1 cellular context compared by ENCODE assay signal in the genomic region with DNA sequence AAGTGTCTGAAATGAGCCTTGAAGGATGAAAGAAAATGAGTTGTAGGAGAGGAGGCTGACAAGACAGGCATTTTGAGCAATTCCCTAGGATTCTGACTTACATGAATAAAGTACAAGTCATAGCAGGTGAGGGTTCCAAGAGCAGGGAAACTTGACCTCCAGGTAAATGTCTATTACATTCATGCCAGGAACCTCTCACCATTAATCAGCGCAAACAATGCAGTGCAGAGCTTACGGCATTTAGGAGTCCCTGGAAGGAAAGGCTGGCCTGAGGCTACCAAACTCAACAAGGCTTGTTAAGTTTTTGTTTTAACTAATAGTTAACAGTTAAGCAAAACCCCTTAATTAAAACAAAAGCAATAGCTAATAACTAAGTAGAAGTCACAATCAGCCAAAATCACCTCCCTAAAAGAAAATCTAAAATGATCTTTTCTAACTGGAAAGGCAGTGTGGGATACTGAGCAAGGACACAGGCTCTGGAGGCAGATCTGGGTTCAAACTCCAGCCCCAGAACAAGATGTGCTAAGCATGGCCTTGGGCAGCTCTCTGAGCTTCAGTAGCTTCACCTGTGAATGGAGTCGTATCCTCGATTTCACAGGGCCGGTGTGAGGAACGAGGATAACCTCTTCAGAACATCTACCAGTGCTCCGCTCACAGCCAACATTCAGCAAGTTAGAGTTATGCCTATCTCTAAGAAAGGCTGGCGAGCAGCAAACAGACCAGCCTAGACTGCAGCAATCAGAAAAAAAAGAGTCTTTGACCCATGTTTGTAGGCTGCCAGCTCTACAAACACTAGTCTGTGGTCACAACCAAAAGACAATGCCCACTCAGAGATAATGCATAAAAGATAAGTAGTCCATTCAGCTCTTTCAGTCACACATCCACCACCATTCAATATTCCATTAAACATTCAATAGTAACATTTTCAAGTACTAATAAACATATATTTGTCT.
TF ChIP-seq lines count a peak whose summit lies in the region.

No MANE protein-coding gene starts in this region.

TF ChIP-seq in HepG2, 621 proteins besides CTCF, POLR2A, EP300 and RAD21 (continued from another document and continues in another):
- TF ChIP-seq, protein P1, sequence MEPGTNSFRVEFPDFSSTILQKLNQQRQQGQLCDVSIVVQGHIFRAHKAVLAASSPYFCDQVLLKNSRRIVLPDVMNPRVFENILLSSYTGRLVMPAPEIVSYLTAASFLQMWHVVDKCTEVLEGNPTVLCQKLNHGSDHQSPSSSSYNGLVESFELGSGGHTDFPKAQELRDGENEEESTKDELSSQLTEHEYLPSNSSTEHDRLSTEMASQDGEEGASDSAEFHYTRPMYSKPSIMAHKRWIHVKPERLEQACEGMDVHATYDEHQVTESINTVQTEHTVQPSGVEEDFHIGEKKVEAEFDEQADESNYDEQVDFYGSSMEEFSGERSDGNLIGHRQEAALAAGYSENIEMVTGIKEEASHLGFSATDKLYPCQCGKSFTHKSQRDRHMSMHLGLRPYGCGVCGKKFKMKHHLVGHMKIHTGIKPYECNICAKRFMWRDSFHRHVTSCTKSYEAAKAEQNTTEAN (CRISPR knock-in tag; conservative IDR thresholded peaks at IDR 0.05) = no peak
- TF ChIP-seq, protein P2, sequence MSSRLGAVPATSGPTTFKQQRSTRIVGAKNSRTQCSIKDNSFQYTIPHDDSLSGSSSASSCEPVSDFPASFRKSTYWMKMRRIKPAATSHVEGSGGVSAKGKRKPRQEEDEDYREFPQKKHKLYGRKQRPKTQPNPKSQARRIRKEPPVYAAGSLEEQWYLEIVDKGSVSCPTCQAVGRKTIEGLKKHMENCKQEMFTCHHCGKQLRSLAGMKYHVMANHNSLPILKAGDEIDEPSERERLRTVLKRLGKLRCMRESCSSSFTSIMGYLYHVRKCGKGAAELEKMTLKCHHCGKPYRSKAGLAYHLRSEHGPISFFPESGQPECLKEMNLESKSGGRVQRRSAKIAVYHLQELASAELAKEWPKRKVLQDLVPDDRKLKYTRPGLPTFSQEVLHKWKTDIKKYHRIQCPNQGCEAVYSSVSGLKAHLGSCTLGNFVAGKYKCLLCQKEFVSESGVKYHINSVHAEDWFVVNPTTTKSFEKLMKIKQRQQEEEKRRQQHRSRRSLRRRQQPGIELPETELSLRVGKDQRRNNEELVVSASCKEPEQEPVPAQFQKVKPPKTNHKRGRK (CRISPR knock-in tag; IDR thresholded peaks at IDR 0.05) = no peak
- TF ChIP-seq ZNF709 (CRISPR knock-in tag; IDR thresholded peaks at IDR 0.05) = no peak
- 0 out of 2 replicates have a peak, but pooled peaks have one; percentile 21 for TF ChIP-seq ZSCAN29 (CRISPR knock-in tag; conservative IDR thresholded peaks at IDR 0.05)
- TF ChIP-seq ZNF644 (CRISPR knock-in tag; IDR thresholded peaks at IDR 0.05; ENCODE audit: low read depth) = peak; percentile 36; the same call in 1 of the 2 replicates
- no peak for TF ChIP-seq MTERF4 (CRISPR knock-in tag; IDR thresholded peaks at IDR 0.05)
- TF ChIP-seq NCOR1 (IDR thresholded peaks at IDR 0.05; ENCODE audit: borderline replicate concordance, low read length) = peak; percentile 49; the same call in 1 of the 2 replicates
- no peak for TF ChIP-seq PRDM15 (CRISPR knock-in tag; IDR thresholded peaks at IDR 0.05)
- TF ChIP-seq POGZ (CRISPR knock-in tag; IDR thresholded peaks at IDR 0.05) = peak; percentile 48; the same call in 1 of the 2 replicates
- peak; percentile 38 for TF ChIP-seq XRCC5 (optimal IDR thresholded peaks at IDR 0.05; ENCODE audit: low read length)
- no peak for TF ChIP-seq ZNF329 (CRISPR knock-in tag; IDR thresholded peaks at IDR 0.05; ENCODE audit: low read depth)
- TF ChIP-seq ZSCAN21 (CRISPR knock-in tag; IDR thresholded peaks at IDR 0.05; ENCODE audit: borderline replicate concordance) = peak; percentile 23; the same call in 1 of the 2 replicates
- TF ChIP-seq, protein P3, sequence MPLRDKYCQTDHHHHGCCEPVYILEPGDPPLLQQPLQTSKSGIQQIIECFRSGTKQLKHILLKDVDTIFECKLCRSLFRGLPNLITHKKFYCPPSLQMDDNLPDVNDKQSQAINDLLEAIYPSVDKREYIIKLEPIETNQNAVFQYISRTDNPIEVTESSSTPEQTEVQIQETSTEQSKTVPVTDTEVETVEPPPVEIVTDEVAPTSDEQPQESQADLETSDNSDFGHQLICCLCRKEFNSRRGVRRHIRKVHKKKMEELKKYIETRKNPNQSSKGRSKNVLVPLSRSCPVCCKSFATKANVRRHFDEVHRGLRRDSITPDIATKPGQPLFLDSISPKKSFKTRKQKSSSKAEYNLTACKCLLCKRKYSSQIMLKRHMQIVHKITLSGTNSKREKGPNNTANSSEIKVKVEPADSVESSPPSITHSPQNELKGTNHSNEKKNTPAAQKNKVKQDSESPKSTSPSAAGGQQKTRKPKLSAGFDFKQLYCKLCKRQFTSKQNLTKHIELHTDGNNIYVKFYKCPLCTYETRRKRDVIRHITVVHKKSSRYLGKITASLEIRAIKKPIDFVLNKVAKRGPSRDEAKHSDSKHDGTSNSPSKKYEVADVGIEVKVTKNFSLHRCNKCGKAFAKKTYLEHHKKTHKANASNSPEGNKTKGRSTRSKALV (CRISPR knock-in tag; IDR thresholded peaks at IDR 0.05) = no peak
- no peak for TF ChIP-seq GPN1 (CRISPR knock-in tag; IDR thresholded peaks at IDR 0.05; ENCODE audit: borderline replicate concordance)
- no peak for TF ChIP-seq WIZ (CRISPR knock-in tag; IDR thresholded peaks at IDR 0.05)
- no peak for TF ChIP-seq TCF7 (IDR thresholded peaks at IDR 0.05; ENCODE audit: low read depth)
- TF ChIP-seq SNAPC2 (CRISPR knock-in tag; IDR thresholded peaks at IDR 0.05) = 0 out of 2 replicates have a peak, but pooled peaks have one; percentile 42
- TF ChIP-seq BATF2 (CRISPR knock-in tag; IDR thresholded peaks at IDR 0.05) = no peak
- TF ChIP-seq, protein P4, sequence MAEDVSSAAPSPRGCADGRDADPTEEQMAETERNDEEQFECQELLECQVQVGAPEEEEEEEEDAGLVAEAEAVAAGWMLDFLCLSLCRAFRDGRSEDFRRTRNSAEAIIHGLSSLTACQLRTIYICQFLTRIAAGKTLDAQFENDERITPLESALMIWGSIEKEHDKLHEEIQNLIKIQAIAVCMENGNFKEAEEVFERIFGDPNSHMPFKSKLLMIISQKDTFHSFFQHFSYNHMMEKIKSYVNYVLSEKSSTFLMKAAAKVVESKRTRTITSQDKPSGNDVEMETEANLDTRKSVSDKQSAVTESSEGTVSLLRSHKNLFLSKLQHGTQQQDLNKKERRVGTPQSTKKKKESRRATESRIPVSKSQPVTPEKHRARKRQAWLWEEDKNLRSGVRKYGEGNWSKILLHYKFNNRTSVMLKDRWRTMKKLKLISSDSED (CRISPR knock-in tag; IDR thresholded peaks at IDR 0.05) = no peak
- TF ChIP-seq DNMT1 (CRISPR knock-in tag; IDR thresholded peaks at IDR 0.05) = no peak
- 0 out of 2 replicates have a peak, but pooled peaks have one; percentile 24 for TF ChIP-seq ZGPAT (CRISPR knock-in tag; IDR thresholded peaks at IDR 0.05)
- no peak for TF ChIP-seq ZNF24 (IDR thresholded peaks at IDR 0.05)
- peak; percentile 28; the same call in 1 of the 2 replicates for TF ChIP-seq ERF (CRISPR knock-in tag; IDR thresholded peaks at IDR 0.05)
- 0 out of 2 replicates have a peak, but pooled peaks have one; percentile 22 for TF ChIP-seq ZNF331 (CRISPR knock-in tag; IDR thresholded peaks at IDR 0.05)
- 0 out of 2 replicates have a peak, but pooled peaks have one; percentile 5 for TF ChIP-seq MAFF (IDR thresholded peaks at IDR 0.05; ENCODE audit: low read depth, low read length)
- TF ChIP-seq GATAD2A (CRISPR knock-in tag; IDR thresholded peaks at IDR 0.05) = peak; percentile 40; the same call in 1 of the 2 replicates
- TF ChIP-seq BRCA1 (CRISPR knock-in tag; IDR thresholded peaks at IDR 0.05) = no peak
- peak; percentile 37; the same call in 1 of the 2 replicates for TF ChIP-seq DMAP1 (CRISPR knock-in tag; IDR thresholded peaks at IDR 0.05)
- no peak for TF ChIP-seq HNF1A (IDR thresholded peaks at IDR 0.05; ENCODE audit: low read depth)
- TF ChIP-seq HNF1A (CRISPR knock-in tag; IDR thresholded peaks at IDR 0.05; ENCODE audit: borderline replicate concordance) = no peak
- no peak for TF ChIP-seq TFDP2 (CRISPR knock-in tag; IDR thresholded peaks at IDR 0.05)
- 0 out of 2 replicates have a peak, but pooled peaks have one; percentile 6 for TF ChIP-seq RARA (CRISPR knock-in tag; IDR thresholded peaks at IDR 0.05)
- peak; percentile 32 for TF ChIP-seq SALL1 (CRISPR knock-in tag; IDR thresholded peaks at IDR 0.05)
- TF ChIP-seq ZNF761 (CRISPR knock-in tag; conservative IDR thresholded peaks at IDR 0.05) = 0 out of 2 replicates have a peak, but pooled peaks have one; percentile 29
